ENCODE assay signal across 1 cellular context in genomic region chr5:173640166-173640804, GRCh38.
TF ChIP-seq lines count a peak whose summit lies in the region.

No MANE protein-coding gene starts in this region.

TF ChIP-seq in K562, 482 proteins besides CTCF, POLR2A, EP300 and RAD21 (continued from another document):
- TF ChIP-seq ZBTB40 (IDR thresholded peaks at IDR 0.05) (peak; percentile 49; the same call in 1 of the 2 replicates), ZBTB40 (CRISPR knock-in tag; IDR thresholded peaks at IDR 0.05) (no peak)
